ENCODE assay signal across 1 cellular context in the genomic region with DNA sequence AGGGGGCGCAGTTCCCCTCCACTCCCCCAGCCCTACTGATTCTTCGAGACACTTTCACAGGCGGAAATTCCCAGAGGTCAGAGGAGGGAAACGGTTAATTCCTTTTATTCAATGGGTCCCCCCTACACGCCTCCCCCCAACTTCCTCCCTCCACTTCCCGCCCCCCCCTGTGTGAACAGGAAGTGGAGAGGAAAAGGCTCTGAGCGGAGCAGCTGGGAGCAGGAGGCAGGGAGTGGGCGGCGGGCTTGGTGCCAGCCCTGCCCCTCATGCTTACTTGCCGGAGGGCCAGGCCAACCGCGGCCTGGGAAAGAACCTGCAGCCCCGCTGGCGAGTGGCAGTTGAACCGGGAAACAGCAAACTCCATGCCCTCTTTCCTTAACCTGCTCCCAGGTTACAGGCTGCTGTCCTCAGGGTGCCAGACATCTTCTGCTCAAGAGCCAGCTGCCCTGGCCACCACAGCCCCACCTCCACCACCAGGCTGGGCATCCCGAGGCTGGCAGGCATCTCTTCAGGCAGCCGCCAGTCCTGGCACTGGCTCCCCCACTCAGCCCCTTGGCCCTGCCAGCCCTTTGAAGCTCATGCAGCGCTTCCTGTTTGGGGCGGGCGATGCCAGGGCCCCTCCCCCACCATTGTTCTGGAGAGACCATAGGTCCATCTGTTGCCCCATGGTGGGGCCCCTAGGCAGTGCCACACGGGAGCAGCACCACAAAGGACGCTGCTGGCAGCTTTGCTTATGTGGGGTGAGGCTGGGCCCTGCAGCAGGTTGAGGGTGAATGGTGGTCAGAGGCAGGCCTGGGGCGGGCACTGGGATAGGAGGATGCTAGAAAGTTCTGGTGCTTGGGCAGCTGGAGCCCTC.
TF ChIP-seq lines count a peak whose summit lies in the region.

No MANE protein-coding gene starts in this region.

TF ChIP-seq in IMR-90, 13 proteins besides CTCF, POLR2A, EP300 and RAD21 (continued from another document):
- TF ChIP-seq, protein P1, sequence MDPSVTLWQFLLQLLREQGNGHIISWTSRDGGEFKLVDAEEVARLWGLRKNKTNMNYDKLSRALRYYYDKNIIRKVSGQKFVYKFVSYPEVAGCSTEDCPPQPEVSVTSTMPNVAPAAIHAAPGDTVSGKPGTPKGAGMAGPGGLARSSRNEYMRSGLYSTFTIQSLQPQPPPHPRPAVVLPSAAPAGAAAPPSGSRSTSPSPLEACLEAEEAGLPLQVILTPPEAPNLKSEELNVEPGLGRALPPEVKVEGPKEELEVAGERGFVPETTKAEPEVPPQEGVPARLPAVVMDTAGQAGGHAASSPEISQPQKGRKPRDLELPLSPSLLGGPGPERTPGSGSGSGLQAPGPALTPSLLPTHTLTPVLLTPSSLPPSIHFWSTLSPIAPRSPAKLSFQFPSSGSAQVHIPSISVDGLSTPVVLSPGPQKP (IDR thresholded peaks at IDR 0.05; ENCODE audit: borderline replicate concordance, low read depth, low read length), result no peak
- no peak for TF ChIP-seq CEBPB (IDR thresholded peaks at IDR 0.05; ENCODE audit: low read depth, low read length)
- TF ChIP-seq CHD1 (IDR thresholded peaks at IDR 0.05; ENCODE audit: low read depth, low read length), result no peak
- no peak for TF ChIP-seq RFX5 (IDR thresholded peaks at IDR 0.05; ENCODE audit: low read depth, low read length)
- TF ChIP-seq SMC3 (IDR thresholded peaks at IDR 0.05; ENCODE audit: low read depth, low read length), result no peak
- no peak for TF ChIP-seq MAFK (IDR thresholded peaks at IDR 0.05; ENCODE audit: low read depth, low read length)
- TF ChIP-seq NFE2L2 (IDR thresholded peaks at IDR 0.05; ENCODE audit: low read depth, low read length), result no peak
- TF ChIP-seq BHLHE40 (IDR thresholded peaks at IDR 0.05; ENCODE audit: low read depth, low read length), result no peak
- TF ChIP-seq RCOR1 (IDR thresholded peaks at IDR 0.05; ENCODE audit: insufficient replicate concordance, low read length), result no peak
- TF ChIP-seq, protein P2, sequence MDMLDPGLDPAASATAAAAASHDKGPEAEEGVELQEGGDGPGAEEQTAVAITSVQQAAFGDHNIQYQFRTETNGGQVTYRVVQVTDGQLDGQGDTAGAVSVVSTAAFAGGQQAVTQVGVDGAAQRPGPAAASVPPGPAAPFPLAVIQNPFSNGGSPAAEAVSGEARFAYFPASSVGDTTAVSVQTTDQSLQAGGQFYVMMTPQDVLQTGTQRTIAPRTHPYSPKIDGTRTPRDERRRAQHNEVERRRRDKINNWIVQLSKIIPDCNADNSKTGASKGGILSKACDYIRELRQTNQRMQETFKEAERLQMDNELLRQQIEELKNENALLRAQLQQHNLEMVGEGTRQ (IDR thresholded peaks at IDR 0.05; ENCODE audit: low read depth, low read length), result no peak
